Comparison of ENCODE assay signal across 1 cellular context in genomic region chr14:71438684-71439083, GRCh38.
TF ChIP-seq lines count a peak whose summit lies in the region.

No MANE protein-coding gene starts in this region.

TF ChIP-seq in WTC11, 78 proteins besides CTCF, POLR2A, EP300 and RAD21 (continued from another document):
- TF ChIP-seq, protein P1, sequence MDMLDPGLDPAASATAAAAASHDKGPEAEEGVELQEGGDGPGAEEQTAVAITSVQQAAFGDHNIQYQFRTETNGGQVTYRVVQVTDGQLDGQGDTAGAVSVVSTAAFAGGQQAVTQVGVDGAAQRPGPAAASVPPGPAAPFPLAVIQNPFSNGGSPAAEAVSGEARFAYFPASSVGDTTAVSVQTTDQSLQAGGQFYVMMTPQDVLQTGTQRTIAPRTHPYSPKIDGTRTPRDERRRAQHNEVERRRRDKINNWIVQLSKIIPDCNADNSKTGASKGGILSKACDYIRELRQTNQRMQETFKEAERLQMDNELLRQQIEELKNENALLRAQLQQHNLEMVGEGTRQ (CRISPR knock-in tag; IDR thresholded peaks at IDR 0.05): no peak
TF ChIP-seq in WTC11: peak in this region for 0.
